Comparison of ENCODE assay signal across 18 cellular contexts in genomic region chr11:70694371-70694770, GRCh38.
DNase-seq lines count a peak whose midpoint lies in the region; ATAC-seq and TF ChIP-seq lines count a peak whose summit lies in the region.
"Had no signal": no experiment of that assay in that cellular context is flagged by ENCODE, and none has a peak within 500 bp of the region (broad histone marks: within the 10 kb centered on the region; RNA-seq: fewer than 3 reads in every experiment).

No MANE protein-coding gene starts in this region.

- TF ChIP-seq POLR2A in transverse colon (IDR thresholded peaks at IDR 0.05): no peak

- intact Hi-C loops in transverse colon (cut with DNase I; ENCODE audit: low total_unique reads): no loop called here

- H3K27me3 ChIP-seq in transverse colon: no peaks in the 10 kb centered on the region
- H3K27me3 ChIP-seq: BLaER1 treated with 17β-estradiol and CSF1 and Interleukin-3, amounts not matched to agents 10 nM and 100 nM had no signal

- WGBS in transverse colon (ENCODE audit: low coverage in 1 of 2), 2 donors: 86 to 100% methylated on average over 1 of the region's 1 CpG

- no peaks in the 10 kb centered on the region for H3K4me1 ChIP-seq in transverse colon

- H3K27ac ChIP-seq in transverse colon: no peak overlapping the region
- H3K27ac ChIP-seq: BLaER1 treated with 17β-estradiol and CSF1 and Interleukin-3, amounts not matched to agents 10 nM and 100 nM; GM23248 had no signal

- no peak for ATAC-seq in HG02798 (IDR thresholded peaks at IDR 0.05; ENCODE audit: poor library complexity, unreplicated experiment)
- ATAC-seq: PC-3 had no signal

- DNase-seq in Ammon's horn (ENCODE audit: low spot score) (peak; percentile 72), anterior cingulate cortex (lab: John Stamatoyannopoulos, UW) (peak in 45 of 58 donors; percentile 11 to 93 (median 63)), globus pallidus (ENCODE audit: low spot score) (peak; percentile 39), nucleus accumbens (lab: John Stamatoyannopoulos, UW) (peak in 42 of 56 donors; percentile 3 to 82 (median 32)), AML-193 (lab: John Stamatoyannopoulos, UW) (no peak), transverse colon (no peak)
- no peak for DNase-seq in activated CD8-positive, alpha-beta memory T cell treated with anti-CD3 and anti-CD28 coated beads, Interleukin-2, amount 50 U/mL, for 4 hours
- DNase-seq: GF-D8, HCEC 1CT, KBM-7, NCI-H1417 treated with DMSO at 0.1 percent for 48 hours, NCI-H2081 treated with DMSO at 0.1 percent for 48 hours, NCI-H510A, NCI-H82, PC-3 had no signal

- H3K36me3 ChIP-seq in transverse colon: no peaks in the 10 kb centered on the region
- H3K36me3 ChIP-seq: BLaER1 treated with 17β-estradiol and CSF1 and Interleukin-3, amounts not matched to agents 10 nM and 100 nM had no signal

- no peak overlapping the region for H3K4me3 ChIP-seq in transverse colon
- H3K4me3 ChIP-seq: BLaER1 treated with 17β-estradiol and CSF1 and Interleukin-3, amounts not matched to agents 10 nM and 100 nM; GM23248 had no signal

- in situ Hi-C loops in transverse colon (cut with MboI; ENCODE audit: low pct_ligation_motif_present in 1 of 4, low pct_unique_long_range_greater_than_20kb in 1 of 4, low sequenced_read_pairs in 3 of 4): no loop called here

- TF ChIP-seq EP300 in transverse colon (IDR thresholded peaks at IDR 0.05; ENCODE audit: low read depth): no peak

- TF ChIP-seq CTCF in transverse colon (IDR thresholded peaks at IDR 0.05): no peak

- no peaks in the 10 kb centered on the region for H3K9me3 ChIP-seq in transverse colon

Comparison
In these comparisons a context has a peak if more than half of its experiments do, and no peak if none do; other contexts are left out.
1. DNase-seq: peak in Ammon's horn (single experiment), anterior cingulate cortex (45 of 58), globus pallidus (single experiment) and nucleus accumbens (42 of 56); none in AML-193 (0 of 2), activated CD8-positive, alpha-beta memory T cell treated with anti-CD3 and anti-CD28 coated beads, Interleukin-2, amount 50 U/mL, for 4 hours (single experiment) and transverse colon (single experiment).